8 cellular contexts compared by ENCODE assay signal in the genomic region with DNA sequence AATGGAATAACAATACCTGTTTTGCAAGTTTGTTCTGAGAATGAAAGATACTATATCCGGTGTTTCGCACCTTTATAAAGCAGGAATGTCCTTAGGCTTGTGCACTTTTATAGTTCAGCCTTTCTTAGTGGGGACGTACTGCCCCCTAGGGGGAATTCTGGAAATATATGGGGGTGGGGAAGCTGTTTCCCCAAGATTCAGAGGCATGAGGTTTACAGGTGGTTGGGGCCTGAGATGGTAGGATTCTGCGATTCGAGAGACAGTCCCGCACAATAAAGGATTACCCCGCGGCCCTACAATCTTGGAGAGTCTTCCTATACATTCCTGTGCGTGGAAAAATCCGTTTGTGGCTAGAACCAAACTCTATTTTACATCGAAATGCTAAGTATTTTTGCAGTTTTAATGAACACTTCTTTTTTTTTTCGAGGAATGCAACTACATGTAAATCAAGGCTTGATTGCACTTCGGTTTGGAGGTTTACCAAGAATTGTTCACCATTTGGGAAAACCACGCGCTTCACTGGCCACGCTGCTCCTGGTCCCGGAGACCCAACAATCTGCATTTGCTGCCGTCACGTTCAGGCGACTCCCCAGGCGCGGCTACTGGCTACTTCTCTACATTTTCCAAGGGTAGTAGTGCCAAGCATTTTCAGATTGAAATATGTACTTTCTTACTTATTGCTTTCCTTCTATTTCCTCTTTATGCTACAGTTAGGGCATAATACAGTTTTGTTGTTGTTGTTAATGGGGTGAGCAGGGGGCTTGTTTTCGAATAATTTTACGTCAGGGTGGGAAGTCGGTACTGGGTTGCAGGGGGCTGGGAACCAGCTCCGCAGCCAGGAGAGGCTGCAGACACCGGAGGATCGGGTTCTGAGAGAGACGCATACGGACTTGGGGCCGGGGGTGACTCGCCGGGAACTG. TPM values are rescaled to one million over a fixed set of nuclear protein-coding genes. Genes with fewer than 3 reads are reported as not detected.
DNase-seq lines count a peak whose midpoint lies in the region; ATAC-seq and TF ChIP-seq lines count a peak whose summit lies in the region.

No MANE protein-coding gene starts in this region.

- TF ChIP-seq CTCF in HEK293 (tag by site-specific recombination; IDR thresholded peaks at IDR 0.05) = no peak
- peak; percentile 55 to 94 (median 91) for TF ChIP-seq CTCF in body of pancreas (IDR thresholded peaks at IDR 0.05)
- peak; percentile 66 to 87 (median 71) for TF ChIP-seq CTCF in gastrocnemius medialis (IDR thresholded peaks at IDR 0.05 in 4 of 5, conservative IDR thresholded peaks at IDR 0.05 in 1 of 5)

- peaks cover 0 to 23% of the 10 kb centered on the region in 2 experiments; a peak in 1 of 3 replicates for H3K36me3 ChIP-seq in HEK293 (ENCODE audit: control insufficient read depth in 2 of 2, insufficient read depth in 1 of 2, low read length in 2 of 2)
- H3K36me3 ChIP-seq in body of pancreas (replicated peaks in 1 of 2; ENCODE audit: insufficient read depth in 1 of 2, low read depth in 2 of 2) = peaks cover 0 to 10% of the 10 kb centered on the region in 2 donors
- H3K36me3 ChIP-seq in gastrocnemius medialis = peaks cover 0 to 8% of the 10 kb centered on the region in 2 donors

- intact Hi-C loops in body of pancreas (cut with DNase I) = loop anchor here (10.0 kb wide), 2 partner anchors 123 to 283 kb away; a partner anchor contains a TSS
- intact Hi-C loops in gastrocnemius medialis (cut with DNase I; ENCODE audit: low total_unique reads) = loop anchor here (1.0 to 10.0 kb wide), 5 partner anchors 127 to 1003 kb away; a partner anchor contains a TSS

- H3K4me3 Mint-ChIP-seq in T-helper 2 cell treated with Interferon-gamma antibody and Interleukin-4, amounts not matched to agents 5 μg/mL and 100 μg/mL, for 36 hours = peak overlapping the region; percentile 89

- peaks cover 15% of the 10 kb centered on the region for H3K4me1 Mint-ChIP-seq in T-helper 2 cell treated with Interferon-gamma antibody and Interleukin-4, amounts not matched to agents 5 μg/mL and 100 μg/mL, for 36 hours (ENCODE audit: low read depth)

- H3K4me1 ChIP-seq in HEK293 (ENCODE audit: control insufficient read depth, insufficient read depth, low read length) (no peaks in the 10 kb centered on the region), body of pancreas (peaks cover 20% of the 10 kb centered on the region), gastrocnemius medialis (peaks cover 6 to 21% of the 10 kb centered on the region in 2 donors)

- peaks cover 26% of the 10 kb centered on the region for H3K27me3 Mint-ChIP-seq in T-helper 2 cell treated with Interferon-gamma antibody and Interleukin-4, amounts not matched to agents 5 μg/mL and 100 μg/mL, for 36 hours (ENCODE audit: low read depth)

- H3K9me3 ChIP-seq in HEK293 (ENCODE audit: control insufficient read depth, insufficient read depth, low read depth, low read length) (no peaks in the 10 kb centered on the region), body of pancreas (no peaks in the 10 kb centered on the region), gastrocnemius medialis (no peaks in the 10 kb centered on the region)

- TF ChIP-seq POLR2A in body of pancreas (IDR thresholded peaks at IDR 0.05) = no peak
- no peak for TF ChIP-seq POLR2A in gastrocnemius medialis (IDR thresholded peaks at IDR 0.05)

- peak overlapping the region; percentile 56 for H3K27ac Mint-ChIP-seq in T-helper 2 cell treated with Interferon-gamma antibody and Interleukin-4, amounts not matched to agents 5 μg/mL and 100 μg/mL, for 36 hours

- no peak overlapping the region for H3K27ac ChIP-seq in HEK293 (ENCODE audit: extremely low read depth, low read depth, low read length)
- H3K27ac ChIP-seq in body of pancreas = peak overlapping the region in 3 of 4 donors; percentile 4 to 38 (median 19)
- no peak overlapping the region for H3K27ac ChIP-seq in gastrocnemius medialis

- H3K9me3 Mint-ChIP-seq in T-helper 2 cell treated with Interferon-gamma antibody and Interleukin-4, amounts not matched to agents 5 μg/mL and 100 μg/mL, for 36 hours = no peaks in the 10 kb centered on the region

- CTCF ChIA-PET in HEK293 (lab: Yijun Ruan, JAX) = interaction anchor here (0.6 to 4.0 kb wide), 31 partner anchors 13 to 1002 kb away, joined by 3 to 30 read pairs (median 4); no protein-coding TSS in a partner anchor

- H3K4me3 ChIP-seq in HEK293 (ENCODE audit: low read depth, low read length) = peak overlapping the region; percentile 70
- H3K4me3 ChIP-seq in body of pancreas = peak overlapping the region; percentile 25 to 65
- peak overlapping the region; percentile 57 for H3K4me3 ChIP-seq in iPS-11a (ENCODE audit: low read depth, low read length)
- H3K4me3 ChIP-seq in gastrocnemius medialis = peak overlapping the region; percentile 67 to 80 (median 74)

- POLR2A ChIA-PET in HEK293 (lab: Yijun Ruan, JAX) = no interaction called here

- DNase-seq in G401 (ENCODE audit: low spot score) (peak; percentile 81), NCI-H146 treated with DMSO at 0.1 percent for 48 hours (lab: John Stamatoyannopoulos, UW; ENCODE audit: unreplicated experiment) (peak; percentile 43), body of pancreas (peak; percentile 62 to 73 (median 71)), gastrocnemius medialis (peak in 1 of 2 donors; percentile 25)
- peak; percentile 38 for DNase-seq in T-helper 2 cell treated with Interferon-gamma antibody and Interleukin-4, amounts not matched to agents 5 μg/mL and 100 μg/mL, for 36 hours (ENCODE audit: low spot score)

- ATAC-seq in body of pancreas (peak; percentile 83), gastrocnemius medialis (peak; percentile 82), GM18858 (IDR thresholded peaks at IDR 0.05; ENCODE audit: unreplicated experiment) (no peak)

- 1% methylated on average over 32 to 33 of the region's 33 CpGs for WGBS in body of pancreas, 2 donors

- H3K27me3 ChIP-seq in body of pancreas (no peaks in the 10 kb centered on the region), gastrocnemius medialis (no peaks in the 10 kb centered on the region)

- in situ Hi-C loops in G401 (cut with HindIII; ENCODE audit: low sequenced_read_pairs) = no loop called here
- in situ Hi-C loops in gastrocnemius medialis (cut with MboI; ENCODE audit: low sequenced_read_pairs in 4 of 4) = loop anchor here (10.0 to 25.0 kb wide), 4 partner anchors 123 to 691 kb away; a partner anchor contains a TSS

- H3K36me3 Mint-ChIP-seq in T-helper 2 cell treated with Interferon-gamma antibody and Interleukin-4, amounts not matched to agents 5 μg/mL and 100 μg/mL, for 36 hours (ENCODE audit: low read depth) = peaks cover 9% of the 10 kb centered on the region

TF ChIP-seq in HEK293, 187 proteins besides CTCF, POLR2A, EP300 and RAD21 (continues in another document):
- TF ChIP-seq ZEB2 (tag by site-specific recombination; IDR thresholded peaks at IDR 0.05) = peak; percentile 20; the same call in 1 of the 2 replicates
- TF ChIP-seq SCRT2 (tag by site-specific recombination; IDR thresholded peaks at IDR 0.05) = peak; percentile 97
- TF ChIP-seq ZNF324 (tag by site-specific recombination; IDR thresholded peaks at IDR 0.05) = 0 out of 2 replicates have a peak, but pooled peaks have one; percentile 32
- no peak for TF ChIP-seq GLI4 (tag by site-specific recombination; IDR thresholded peaks at IDR 0.05)
- no peak for TF ChIP-seq ZFP41 (tag by site-specific recombination; IDR thresholded peaks at IDR 0.05; ENCODE audit: borderline replicate concordance)
- TF ChIP-seq ZNF558 (tag by site-specific recombination; IDR thresholded peaks at IDR 0.05) = 0 out of 2 replicates have a peak, but pooled peaks have one; percentile 14
- peak; percentile 13; the same call in 1 of the 2 replicates for TF ChIP-seq ZNF561 (tag by site-specific recombination; IDR thresholded peaks at IDR 0.05; ENCODE audit: borderline replicate concordance)
- TF ChIP-seq ZBTB17 (tag by site-specific recombination; IDR thresholded peaks at IDR 0.05) = 0 out of 2 replicates have a peak, but pooled peaks have one; percentile 10
- 0 out of 2 replicates have a peak, but pooled peaks have one; percentile 63 for TF ChIP-seq ZNF660 (tag by site-specific recombination; IDR thresholded peaks at IDR 0.05)
- TF ChIP-seq ZNF335 (tag by site-specific recombination; conservative IDR thresholded peaks at IDR 0.05) = peak; percentile 69
- TF ChIP-seq ZNF624 (tag by site-specific recombination; IDR thresholded peaks at IDR 0.05) = no peak
- no peak for TF ChIP-seq ZNF501 (tag by site-specific recombination; IDR thresholded peaks at IDR 0.05)
- TF ChIP-seq, protein P1, sequence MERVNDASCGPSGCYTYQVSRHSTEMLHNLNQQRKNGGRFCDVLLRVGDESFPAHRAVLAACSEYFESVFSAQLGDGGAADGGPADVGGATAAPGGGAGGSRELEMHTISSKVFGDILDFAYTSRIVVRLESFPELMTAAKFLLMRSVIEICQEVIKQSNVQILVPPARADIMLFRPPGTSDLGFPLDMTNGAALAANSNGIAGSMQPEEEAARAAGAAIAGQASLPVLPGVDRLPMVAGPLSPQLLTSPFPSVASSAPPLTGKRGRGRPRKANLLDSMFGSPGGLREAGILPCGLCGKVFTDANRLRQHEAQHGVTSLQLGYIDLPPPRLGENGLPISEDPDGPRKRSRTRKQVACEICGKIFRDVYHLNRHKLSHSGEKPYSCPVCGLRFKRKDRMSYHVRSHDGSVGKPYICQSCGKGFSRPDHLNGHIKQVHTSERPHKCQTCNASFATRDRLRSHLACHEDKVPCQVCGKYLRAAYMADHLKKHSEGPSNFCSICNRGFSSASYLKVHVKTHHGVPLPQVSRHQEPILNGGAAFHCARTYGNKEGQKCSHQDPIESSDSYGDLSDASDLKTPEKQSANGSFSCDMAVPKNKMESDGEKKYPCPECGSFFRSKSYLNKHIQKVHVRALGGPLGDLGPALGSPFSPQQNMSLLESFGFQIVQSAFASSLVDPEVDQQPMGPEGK (tag by site-specific recombination; IDR thresholded peaks at IDR 0.05) = peak; percentile 20

RNA-seq across cellular contexts. Expression of a gene that starts 0.8 kb away (rescaled TPM):
- total RNA-seq in G401 (2014; rRNA removed; shearing (Covaris generic)) = 0.06 TPM in 1 of 2 replicates, not detected in the other
- total RNA-seq in body of pancreas (under 1 TPM; 0.33 to 0.78 TPM), gastrocnemius medialis (under 1 TPM in 1 of 4 donors, not detected in 3; 0.07 TPM)

RNA-seq across cellular contexts. Expression of a gene that starts 31.4 kb away (rescaled TPM):
- total RNA-seq in G401 (2014; rRNA removed; shearing (Covaris generic)) = 22.2 and 22.5 TPM in 2 replicates
- total RNA-seq in body of pancreas (10 to 100 TPM; 19.7 to 25.4 TPM), gastrocnemius medialis (1 to 10 TPM; 4.7 to 9.1 (median 6.4) TPM)

Comparison
In these comparisons a context has a peak if more than half of its experiments do, and no peak if none do; other contexts are left out.
1. H3K27ac ChIP-seq: peak in body of pancreas (3 of 4); none in HEK293 (single experiment) and gastrocnemius medialis (0 of 4).
2. Peak in every context shown above with its lines, with median percentiles within 50 percentile points of each other: H3K4me3 ChIP-seq.